In the genomic region with DNA sequence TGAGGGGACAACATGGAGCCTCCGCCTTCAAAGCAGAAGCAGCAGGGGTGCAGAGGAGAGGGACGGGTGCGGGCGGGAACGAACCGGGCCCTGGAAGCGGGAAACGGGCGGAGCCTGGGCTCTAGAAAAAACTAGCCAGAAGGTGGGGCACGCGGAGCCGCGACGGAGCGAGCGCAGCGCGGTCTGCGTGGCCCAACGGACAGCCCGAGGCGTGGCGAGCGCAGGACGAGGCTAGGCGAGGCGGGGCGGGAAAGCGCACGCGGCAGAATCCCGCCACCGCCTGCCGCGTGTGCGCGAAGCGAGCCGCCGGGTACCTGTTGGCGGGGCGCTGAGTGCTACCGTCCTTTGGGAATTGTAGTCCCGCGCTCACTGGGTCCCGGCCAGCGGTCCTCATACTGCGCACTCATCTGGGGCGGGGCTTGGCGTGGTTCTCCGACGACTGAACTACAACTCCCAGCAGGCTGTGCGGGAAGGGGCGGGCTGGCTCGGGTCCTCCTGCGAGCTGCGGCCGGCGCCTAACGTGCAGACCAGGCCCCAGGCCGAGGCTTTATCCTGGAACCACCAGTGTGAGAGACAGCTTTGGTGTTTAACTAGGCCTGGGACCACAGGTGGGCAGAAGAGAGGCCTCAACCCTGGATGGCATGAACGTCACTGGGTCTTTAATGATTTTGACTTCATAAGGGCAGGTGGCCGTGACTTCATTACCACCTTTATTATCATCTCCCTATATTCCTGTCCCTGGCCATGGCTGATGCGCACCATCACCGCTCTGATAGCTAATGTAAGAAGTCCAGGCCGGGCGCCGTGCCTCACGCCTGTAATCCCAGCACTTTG, we compare ENCODE assay signal across 8 cellular contexts. TPM values are rescaled to one million over a fixed set of nuclear protein-coding genes. Genes with fewer than 3 reads are reported as not detected.
DNase-seq lines count a peak whose midpoint lies in the region; TF ChIP-seq lines count a peak whose summit lies in the region.

A gene with protein sequence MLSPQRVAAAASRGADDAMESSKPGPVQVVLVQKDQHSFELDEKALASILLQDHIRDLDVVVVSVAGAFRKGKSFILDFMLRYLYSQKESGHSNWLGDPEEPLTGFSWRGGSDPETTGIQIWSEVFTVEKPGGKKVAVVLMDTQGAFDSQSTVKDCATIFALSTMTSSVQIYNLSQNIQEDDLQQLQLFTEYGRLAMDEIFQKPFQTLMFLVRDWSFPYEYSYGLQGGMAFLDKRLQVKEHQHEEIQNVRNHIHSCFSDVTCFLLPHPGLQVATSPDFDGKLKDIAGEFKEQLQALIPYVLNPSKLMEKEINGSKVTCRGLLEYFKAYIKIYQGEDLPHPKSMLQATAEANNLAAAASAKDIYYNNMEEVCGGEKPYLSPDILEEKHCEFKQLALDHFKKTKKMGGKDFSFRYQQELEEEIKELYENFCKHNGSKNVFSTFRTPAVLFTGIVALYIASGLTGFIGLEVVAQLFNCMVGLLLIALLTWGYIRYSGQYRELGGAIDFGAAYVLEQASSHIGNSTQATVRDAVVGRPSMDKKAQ (minus strand): TSS at position 55 of the 834 bp plus-strand sequence. CDS start 41 bp downstream, at position 14.

- H3K9me2 ChIP-seq in Loucy (replicated peaks; ENCODE audit: low read depth, low read length): no peaks in the 10 kb centered on the region

- H3K27me3 ChIP-seq in H7 (ENCODE audit: control insufficient read depth, insufficient read depth, low read length) (peaks cover 1% of the 10 kb centered on the region; the same call in 1 of the 2 replicates), Loucy (ENCODE audit: insufficient read depth, low read length, poor library complexity, severe bottlenecking) (no peaks in the 10 kb centered on the region)

- no peaks in the 10 kb centered on the region for H3K9me3 ChIP-seq in Loucy (ENCODE audit: insufficient read depth, low read depth, low read length)

- H2AFZ ChIP-seq in Loucy (ENCODE audit: low read length): peak within 1 kb of the TSS; percentile 91

- peaks cover 5% of the 10 kb centered on the region for H3K4me1 Mint-ChIP-seq in nephron progenitor cell
- peaks cover 44% of the 10 kb centered on the region for H3K4me1 Mint-ChIP-seq in stimulated activated naive CD8-positive, alpha-beta T cell treated with anti-CD3 and anti-CD28 coated beads, Interleukin-15, Interleukin-2, amounts not matched to agents 100 ng/mL and 50 ng/mL, for 24 hours (ENCODE audit: low read depth)

- peaks cover 15% of the 10 kb centered on the region for H3K36me3 Mint-ChIP-seq in nephron progenitor cell (ENCODE audit: low read depth)
- peaks cover 4% of the 10 kb centered on the region for H3K36me3 Mint-ChIP-seq in stimulated activated naive CD8-positive, alpha-beta T cell treated with anti-CD3 and anti-CD28 coated beads, Interleukin-15, Interleukin-2, amounts not matched to agents 100 ng/mL and 50 ng/mL, for 24 hours (ENCODE audit: low read depth)

- peaks cover 40% of the 10 kb centered on the region for H4K20me1 ChIP-seq in Loucy (ENCODE audit: insufficient read depth, low read length, poor library complexity, severe bottlenecking)

- H3K36me3 ChIP-seq in H7 (replicated peaks; ENCODE audit: control insufficient read depth, insufficient read depth, low read length) (no peaks in the 10 kb centered on the region), Loucy (ENCODE audit: insufficient read depth, low read length) (no peaks in the 10 kb centered on the region)

- H3K27ac Mint-ChIP-seq in nephron progenitor cell: no peak within 1 kb of the TSS
- peak within 1 kb of the TSS; percentile 84 for H3K27ac Mint-ChIP-seq in stimulated activated naive CD8-positive, alpha-beta T cell treated with anti-CD3 and anti-CD28 coated beads, Interleukin-15, Interleukin-2, amounts not matched to agents 100 ng/mL and 50 ng/mL, for 24 hours

- H3K4me2 ChIP-seq in Loucy (ENCODE audit: low read depth, low read length, poor library complexity, severe bottlenecking): peak within 1 kb of the TSS; percentile 81

- peak; percentile 99 for DNase-seq in ELF-1 (ENCODE audit: low read depth, low spot score)
- DNase-seq in H7: peak; percentile 98
- DNase-seq in SIG-M5 (lab: John Stamatoyannopoulos, UW): peak; percentile 66
- DNase-seq in activated gamma-delta T cell (lab: John Stamatoyannopoulos, UW): peak; percentile 76
- peak; percentile 93 for DNase-seq in fibroblast of the conjunctiva (ENCODE audit: low read depth)
- DNase-seq in nephron progenitor cell: peak; percentile 92

- peaks cover 46% of the 10 kb centered on the region for H3K79me2 ChIP-seq in Loucy (ENCODE audit: insufficient read depth, low read length)

- no peaks in the 10 kb centered on the region for H3F3A ChIP-seq in Loucy (ENCODE audit: low read depth)

- TF ChIP-seq CTCF in Loucy (conservative IDR thresholded peaks at IDR 0.05; ENCODE audit: low read length): no peak
- TF ChIP-seq CTCF in nephron progenitor cell (IDR thresholded peaks at IDR 0.05): no peak

- peaks cover 14% of the 10 kb centered on the region for H3K9me3 Mint-ChIP-seq in nephron progenitor cell
- H3K9me3 Mint-ChIP-seq in stimulated activated naive CD8-positive, alpha-beta T cell treated with anti-CD3 and anti-CD28 coated beads, Interleukin-15, Interleukin-2, amounts not matched to agents 100 ng/mL and 50 ng/mL, for 24 hours: no peaks in the 10 kb centered on the region

- H3K9ac ChIP-seq in Loucy (ENCODE audit: low read depth, low read length, poor library complexity, severe bottlenecking): peak within 1 kb of the TSS; percentile 95

- H3K4me3 Mint-ChIP-seq in nephron progenitor cell: peak within 1 kb of the TSS; percentile 74
- H3K4me3 Mint-ChIP-seq in stimulated activated naive CD8-positive, alpha-beta T cell treated with anti-CD3 and anti-CD28 coated beads, Interleukin-15, Interleukin-2, amounts not matched to agents 100 ng/mL and 50 ng/mL, for 24 hours: peak within 1 kb of the TSS; percentile 81

- H3K27me3 Mint-ChIP-seq in nephron progenitor cell (ENCODE audit: low read depth, poor library complexity): peaks cover 46% of the 10 kb centered on the region
- H3K27me3 Mint-ChIP-seq in stimulated activated naive CD8-positive, alpha-beta T cell treated with anti-CD3 and anti-CD28 coated beads, Interleukin-15, Interleukin-2, amounts not matched to agents 100 ng/mL and 50 ng/mL, for 24 hours: no peaks in the 10 kb centered on the region

- H3K4me1 ChIP-seq in Loucy (ENCODE audit: insufficient read depth, low read length, poor library complexity, severe bottlenecking): peaks cover 45% of the 10 kb centered on the region

- H3K4me3 ChIP-seq in H7 (ENCODE audit: insufficient read depth, low read depth, low read length): peak within 1 kb of the TSS; percentile 65
- peak within 1 kb of the TSS; percentile 78 for H3K4me3 ChIP-seq in Loucy (ENCODE audit: low read length, poor library complexity, severe bottlenecking)

RNA-seq across cellular contexts. Expression of the gene that starts here (rescaled TPM):
- 19.3 and 29.6 TPM in 2 replicates for total RNA-seq in H7 (2014; rRNA removed; shearing (Covaris generic))

Comparison
In these comparisons a context has a peak if more than half of its experiments do, and no peak if none do; other contexts are left out.
1. Peak in every context shown above with its lines: DNase-seq and H3K4me3 ChIP-seq.